ENCODE assay signal across 8 cellular contexts in genomic region chr10:84076540-84077195, GRCh38.
DNase-seq lines count a peak whose midpoint lies in the region; ATAC-seq and TF ChIP-seq lines count a peak whose summit lies in the region.

No MANE protein-coding gene starts in this region.

- DNase-seq in activated CD4-positive, alpha-beta T cell treated with anti-CD3 and anti-CD28 coated beads for 36 hours = peak; percentile 13
- DNase-seq in activated CD4-positive, alpha-beta T cell treated with anti-CD3 and anti-CD28 coated beads for 4 hours = no peak
- DNase-seq in LNCaP clone FGC (ENCODE audit: low read depth) = no peak
- DNase-seq in fibroblast of pulmonary artery (ENCODE audit: low read depth) = peak; percentile 53
- no peak for DNase-seq in transverse colon
- DNase-seq in activated naive CD4-positive, alpha-beta T cell treated with Interleukin-2 at 50 U/mL for 16 hours = no peak
- no peak for DNase-seq in epidermal melanocyte (ENCODE audit: insufficient read length, low spot score)

- no peaks in the 10 kb centered on the region for H3K27me3 ChIP-seq in transverse colon

- peak; percentile 63 for ATAC-seq in activated CD4-positive, alpha-beta T cell treated with anti-CD3 and anti-CD28 coated beads for 36 hours
- no peak for ATAC-seq in GM18520 (IDR thresholded peaks at IDR 0.05; ENCODE audit: unreplicated experiment)

- H3K4me1 Mint-ChIP-seq in activated CD4-positive, alpha-beta T cell treated with anti-CD3 and anti-CD28 coated beads for 36 hours = no peaks in the 10 kb centered on the region

- WGBS in transverse colon (ENCODE audit: low coverage in 1 of 2), 2 donors = 59 to 86% methylated on average over 2 to 4 of the region's 4 CpGs

- CTCF ChIA-PET in activated CD4-positive, alpha-beta T cell treated with anti-CD3 and anti-CD28 coated beads for 36 hours (lab: Charles Lee) = interaction anchor here (0.6 kb wide), 1 partner anchor 88 kb away, joined by 3 read pairs; no protein-coding TSS in a partner anchor

- TF ChIP-seq POLR2A in transverse colon (IDR thresholded peaks at IDR 0.05) = no peak

- POLR2A ChIA-PET in activated CD4-positive, alpha-beta T cell treated with anti-CD3 and anti-CD28 coated beads for 36 hours (lab: Charles Lee) = no interaction called here

- H3K9me3 ChIP-seq in transverse colon = no peaks in the 10 kb centered on the region

- H3K27ac Mint-ChIP-seq in activated CD4-positive, alpha-beta T cell treated with anti-CD3 and anti-CD28 coated beads for 36 hours = no peak overlapping the region

- H3K36me3 ChIP-seq in transverse colon = no peaks in the 10 kb centered on the region

- H3K4me3 Mint-ChIP-seq in activated CD4-positive, alpha-beta T cell treated with anti-CD3 and anti-CD28 coated beads for 36 hours = no peak overlapping the region

- peak overlapping the region; percentile 53 to 71 (median 62) for H3K27ac ChIP-seq in transverse colon

- H3K9me3 Mint-ChIP-seq in activated CD4-positive, alpha-beta T cell treated with anti-CD3 and anti-CD28 coated beads for 36 hours (ENCODE audit: low read depth) = no peaks in the 10 kb centered on the region

- H3K27me3 Mint-ChIP-seq in activated CD4-positive, alpha-beta T cell treated with anti-CD3 and anti-CD28 coated beads for 36 hours = peaks cover 10% of the 10 kb centered on the region

- no peak for TF ChIP-seq EP300 in transverse colon (IDR thresholded peaks at IDR 0.05; ENCODE audit: low read depth)

- no peaks in the 10 kb centered on the region for H3K36me3 Mint-ChIP-seq in activated CD4-positive, alpha-beta T cell treated with anti-CD3 and anti-CD28 coated beads for 36 hours (ENCODE audit: low read depth)

- intact Hi-C loops in activated CD4-positive, alpha-beta T cell treated with anti-CD3 and anti-CD28 coated beads for 36 hours (cut with DNase I, micrococcal nuclease) = no loop called here
- intact Hi-C loops in transverse colon (cut with DNase I; ENCODE audit: low total_unique reads) = no loop called here

- H3K4me1 ChIP-seq in transverse colon = peaks cover 0 to 7% (median 3%) of the 10 kb centered on the region in 4 donors

- TF ChIP-seq CTCF in LNCaP clone FGC (IDR thresholded peaks at IDR 0.05; ENCODE audit: control insufficient read depth, extremely low read depth, insufficient read depth) = peak; percentile 3; the same call in 1 of the 2 replicates
- TF ChIP-seq CTCF in fibroblast of pulmonary artery (IDR thresholded peaks at IDR 0.05; ENCODE audit: low read length, missing control alignments) = peak; percentile 62
- peak in 3 of 5 experiments; percentile 7 to 14 (median 10) for TF ChIP-seq CTCF in transverse colon (IDR thresholded peaks at IDR 0.05)

- in situ Hi-C loops in transverse colon (cut with MboI; ENCODE audit: low pct_ligation_motif_present in 1 of 4, low pct_unique_long_range_greater_than_20kb in 1 of 4, low sequenced_read_pairs in 3 of 4) = no loop called here

- H3K4me3 ChIP-seq in LNCaP clone FGC (ENCODE audit: low read depth, low read length) (no peak overlapping the region), fibroblast of pulmonary artery (replicated peaks; ENCODE audit: low read depth, low read length) (no peak overlapping the region), transverse colon (no peak overlapping the region)

Comparison
In these comparisons a context has a peak if more than half of its experiments do, and no peak if none do; other contexts are left out.
1. DNase-seq: peak in activated CD4-positive, alpha-beta T cell treated with anti-CD3 and anti-CD28 coated beads for 36 hours (single experiment) and fibroblast of pulmonary artery (single experiment); none in activated CD4-positive, alpha-beta T cell treated with anti-CD3 and anti-CD28 coated beads for 4 hours (0 of 2), LNCaP clone FGC (single experiment), transverse colon (single experiment), activated naive CD4-positive, alpha-beta T cell treated with Interleukin-2 at 50 U/mL for 16 hours (single experiment) and epidermal melanocyte (single experiment).
2. CTCF ChIP-seq: peak in every context shown above with its lines; median percentile 62 in fibroblast of pulmonary artery; 10 in transverse colon; 3 in LNCaP clone FGC.